ENCODE assay signal across 11 cellular contexts in genomic region chr5:172869734-172870133, GRCh38. TPM values are rescaled to one million over a fixed set of nuclear protein-coding genes. Genes with fewer than 3 reads are reported as not detected.
A peak's percentile ranks its signal among the peaks of the same experiment; 100 is the strongest.
DNase-seq lines count a peak whose midpoint lies in the region; ATAC-seq and TF ChIP-seq lines count a peak whose summit lies in the region.
"Had no signal": no experiment of that assay in that cellular context is flagged by ENCODE, and none has a peak within 500 bp of the region (broad histone marks: within the 10 kb centered on the region; RNA-seq: fewer than 3 reads in every experiment).

No MANE protein-coding gene starts in this region.

- H3K4me1 ChIP-seq in Panc1 (ENCODE audit: control insufficient read depth, insufficient read depth, low read length) (peaks cover 95% of the 10 kb centered on the region), colonic mucosa (peaks cover 6% of the 10 kb centered on the region), mesodermal cell (ENCODE audit: control insufficient read depth, insufficient read depth, low read length, poor library complexity, severe bottlenecking) (peaks cover 66% of the 10 kb centered on the region), thoracic aorta (ENCODE audit: control insufficient read depth in 1 of 2, low read depth in 2 of 2) (peaks cover 71 to 95% of the 10 kb centered on the region in 2 donors)

- H3K4me3 ChIP-seq in Panc1 (ENCODE audit: low read depth in 2 of 2, low read length in 2 of 2): no peak overlapping the region
- H3K4me3 ChIP-seq in colonic mucosa: no peak overlapping the region
- no peak overlapping the region for H3K4me3 ChIP-seq in mesodermal cell (ENCODE audit: extremely low read depth, insufficient read depth, low read length, poor library complexity, severe bottlenecking)
- H3K4me3 ChIP-seq in thoracic aorta: peak overlapping the region; percentile 3

- DNase-seq in Panc1 (ENCODE audit: low read depth, low spot score) (no peak), colonic mucosa (no peak), thoracic aorta (ENCODE audit: low spot score) (no peak), putamen (ENCODE audit: low spot score) (no peak), T-helper 9 cell (no peak), ecto neural progenitor cell (ENCODE audit: low spot score) (no peak)
- DNase-seq: COR-L47, NCI-H2081 treated with DMSO at 0.1 percent for 48 hours had no signal

- H3K27me3 ChIP-seq in Panc1 (ENCODE audit: control insufficient read depth, insufficient read depth, low read length) (no peaks in the 10 kb centered on the region), colonic mucosa (no peaks in the 10 kb centered on the region), thoracic aorta (replicated peaks; ENCODE audit: insufficient read depth) (no peaks in the 10 kb centered on the region)

- no peak overlapping the region for H3K9ac ChIP-seq in colonic mucosa (ENCODE audit: low read depth in 2 of 2, low read length in 2 of 2)
- H3K9ac ChIP-seq: KMS-11 had no signal

- intact Hi-C loops in Panc1 (cut with micrococcal nuclease; ENCODE audit: unreplicated experiment): loop anchor here (2.0 to 10.0 kb wide), 3 partner anchors 63 to 155 kb away; partner anchors contain the start of gene DUSP1
- intact Hi-C loops in colonic mucosa (cut with DNase I): no loop called here

- in situ Hi-C loops in Panc1 (cut with HindIII; ENCODE audit: low pct_unique_long_range_greater_than_20kb, low sequenced_read_pairs): no loop called here

- POLR2A ChIA-PET in Panc1 (lab: Charles Lee): no interaction called here

- no peak for TF ChIP-seq CTCF in Panc1 (IDR thresholded peaks at IDR 0.05)
- no peak for TF ChIP-seq CTCF in colonic mucosa (IDR thresholded peaks at IDR 0.05)
- no peak for TF ChIP-seq CTCF in thoracic aorta (IDR thresholded peaks at IDR 0.05)

- H3K36me3 ChIP-seq in Panc1 (ENCODE audit: control insufficient read depth, insufficient read depth, low read length): no peaks in the 10 kb centered on the region
- H3K36me3 ChIP-seq in colonic mucosa: no peaks in the 10 kb centered on the region
- H3K36me3 ChIP-seq in mesodermal cell (ENCODE audit: control insufficient read depth, insufficient read depth, low read length): peaks cover 9% of the 10 kb centered on the region
- H3K36me3 ChIP-seq in thoracic aorta: no peaks in the 10 kb centered on the region

- H3K9me3 ChIP-seq in Panc1 (ENCODE audit: control insufficient read depth, insufficient read depth, low read depth, low read length) (no peaks in the 10 kb centered on the region), colonic mucosa (no peaks in the 10 kb centered on the region), mesodermal cell (ENCODE audit: control insufficient read depth, low read length) (no peaks in the 10 kb centered on the region), thoracic aorta (no peaks in the 10 kb centered on the region)

- CTCF ChIA-PET in Panc1 (lab: Charles Lee): interaction anchor here (0.6 to 1.8 kb wide), 2 partner anchors 89 to 155 kb away, joined by 4 to 5 read pairs; no protein-coding TSS in a partner anchor

- WGBS in mesodermal cell (ENCODE audit: insufficient coverage in 2 of 2), 2 experiments: 79 to 100% methylated on average over 2 of the region's 2 CpGs

- no TSS peak for BruUV-seq in Panc1 (replicated peaks; lab: Mats Ljungman, UMichigan)

- no peak for ATAC-seq in Panc1
- no peak for ATAC-seq in thoracic aorta (ENCODE audit: insufficient number of reproducible peaks, low FRiP score, low read depth)
- no peak for ATAC-seq in HG03135 (IDR thresholded peaks at IDR 0.05; ENCODE audit: unreplicated experiment)

- peak overlapping the region; percentile 98 for H3K27ac ChIP-seq in Panc1 (ENCODE audit: low read length)
- H3K27ac ChIP-seq in colonic mucosa: peak overlapping the region; percentile 59
- peak overlapping the region; percentile 42 for H3K27ac ChIP-seq in mesodermal cell (ENCODE audit: low read depth, low read length, severe bottlenecking)
- peak overlapping the region; percentile 95 to 99 for H3K27ac ChIP-seq in thoracic aorta
- H3K27ac ChIP-seq: KMS-11 had no signal

RNA-seq across cellular contexts. Expression of gene ERGIC1, which starts 35.7 kb away (rescaled TPM):
- total RNA-seq in Panc1 (2021; ENCODE audit: unreplicated experiment) (206 TPM), colonic mucosa (100 to 1,000 TPM; 173 to 191 TPM), thoracic aorta (100 to 1,000 TPM; 141 to 230 TPM)
- polyA plus RNA-seq in Panc1 (2012; ENCODE audit: insufficient read length): 419 TPM
- 116 TPM for polyA plus RNA-seq in mesodermal cell (2013, experiment 1 of 2)
- 100 TPM for polyA plus RNA-seq in mesodermal cell (2013, experiment 2 of 2)

Comparison
In these comparisons a context has a peak if more than half of its experiments do, and no peak if none do; other contexts are left out.
1. H3K27ac ChIP-seq: peak in every context shown above with its lines; median percentile 98 in Panc1; 97 in thoracic aorta; 59 in colonic mucosa; 42 in mesodermal cell.